10 cellular contexts compared by ENCODE assay signal in the genomic region with DNA sequence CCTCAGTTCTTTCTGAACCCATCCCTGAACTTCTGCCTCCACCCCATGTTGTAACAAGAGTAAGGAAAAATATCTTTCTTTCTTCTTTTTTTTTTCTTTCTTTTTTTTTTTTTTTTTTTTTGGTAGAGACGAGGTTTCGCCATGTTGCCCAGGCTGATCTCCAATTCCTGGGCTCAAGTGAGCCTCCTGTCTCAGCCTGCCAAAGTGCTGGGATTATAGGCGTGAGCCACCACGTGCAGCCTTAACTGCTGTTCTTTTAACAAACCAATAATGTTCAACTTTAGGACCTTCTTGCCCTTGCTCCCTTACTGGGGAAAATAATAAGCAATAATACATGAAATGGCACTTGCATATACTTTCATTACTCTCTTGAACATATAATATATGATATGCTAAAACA. TPM values are rescaled to one million over a fixed set of nuclear protein-coding genes. Genes with fewer than 3 reads are reported as not detected.
DNase-seq lines count a peak whose midpoint lies in the region; ATAC-seq and TF ChIP-seq lines count a peak whose summit lies in the region.
"Had no signal": no experiment of that assay in that cellular context is flagged by ENCODE, and none has a peak within 500 bp of the region (broad histone marks: within the 10 kb centered on the region; RNA-seq: fewer than 3 reads in every experiment).

No MANE protein-coding gene starts in this region.

- no peak for TF ChIP-seq POLR2A in sigmoid colon (IDR thresholded peaks at IDR 0.05)
- TF ChIP-seq POLR2A in body of pancreas (IDR thresholded peaks at IDR 0.05): no peak

- H3K27ac ChIP-seq in HL-60 (replicated peaks) (peak overlapping the region; percentile 66), sigmoid colon (no peak overlapping the region), body of pancreas (no peak overlapping the region)

- intact Hi-C loops in sigmoid colon (cut with DNase I): no loop called here
- intact Hi-C loops in body of pancreas (cut with DNase I): no loop called here

- peaks cover 96% of the 10 kb centered on the region for H3K4me1 Mint-ChIP-seq in stimulated activated naive CD8-positive, alpha-beta T cell treated with anti-CD3 and anti-CD28 coated beads, Interleukin-15, Interleukin-2, amounts not matched to agents 100 ng/mL and 50 ng/mL, for 24 hours (ENCODE audit: low read depth)
- H3K4me1 Mint-ChIP-seq in brain: peaks cover 36% of the 10 kb centered on the region

- no peaks in the 10 kb centered on the region for H3K9me3 ChIP-seq in sigmoid colon
- H3K9me3 ChIP-seq in body of pancreas: no peaks in the 10 kb centered on the region
- H3K9me3 ChIP-seq: left lung had no signal

- no peak overlapping the region for H3K4me3 ChIP-seq in HL-60 (replicated peaks; ENCODE audit: insufficient read depth, low read length)
- H3K4me3 ChIP-seq in sigmoid colon: no peak overlapping the region
- no peak overlapping the region for H3K4me3 ChIP-seq in body of pancreas
- H3K4me3 ChIP-seq: left lung had no signal

- H3K36me3 Mint-ChIP-seq in stimulated activated naive CD8-positive, alpha-beta T cell treated with anti-CD3 and anti-CD28 coated beads, Interleukin-15, Interleukin-2, amounts not matched to agents 100 ng/mL and 50 ng/mL, for 24 hours (ENCODE audit: low read depth): peaks cover 55% of the 10 kb centered on the region
- H3K36me3 Mint-ChIP-seq in brain: peaks cover 4% of the 10 kb centered on the region

- H3K27me3 ChIP-seq in HL-60 (ENCODE audit: insufficient read depth, poor library complexity, severe bottlenecking) (no peaks in the 10 kb centered on the region), sigmoid colon (no peaks in the 10 kb centered on the region), body of pancreas (no peaks in the 10 kb centered on the region)
- H3K27me3 ChIP-seq: left lung had no signal

- no peaks in the 10 kb centered on the region for H3K9me3 Mint-ChIP-seq in stimulated activated naive CD8-positive, alpha-beta T cell treated with anti-CD3 and anti-CD28 coated beads, Interleukin-15, Interleukin-2, amounts not matched to agents 100 ng/mL and 50 ng/mL, for 24 hours
- H3K9me3 Mint-ChIP-seq in brain: no peaks in the 10 kb centered on the region

- H3K36me3 ChIP-seq in sigmoid colon (peaks cover 0 to 1% (median 0%) of the 10 kb centered on the region in 4 donors), body of pancreas (replicated peaks in 1 of 2; ENCODE audit: insufficient read depth in 1 of 2, low read depth in 2 of 2) (no peaks in the 10 kb centered on the region)
- H3K36me3 ChIP-seq: left lung had no signal

- 88 to 93% methylated on average over 4 of the region's 4 CpGs for WGBS in sigmoid colon, 2 donors
- WGBS in body of pancreas, 2 donors: 89 to 100% methylated on average over 4 of the region's 4 CpGs

- TF ChIP-seq CTCF in HL-60 (IDR thresholded peaks at IDR 0.05; ENCODE audit: insufficient read depth, low read length): no peak
- TF ChIP-seq CTCF in brain (conservative IDR thresholded peaks at IDR 0.05): no peak
- no peak for TF ChIP-seq CTCF in sigmoid colon (IDR thresholded peaks at IDR 0.05)
- no peak for TF ChIP-seq CTCF in body of pancreas (IDR thresholded peaks at IDR 0.05)

- ATAC-seq in stimulated activated naive CD8-positive, alpha-beta T cell treated with anti-CD3 and anti-CD28 coated beads, Interleukin-15, Interleukin-2, amounts not matched to agents 100 U/mL and 50 U/mL, for 24 hours: no peak
- ATAC-seq in HG02885 (IDR thresholded peaks at IDR 0.05; ENCODE audit: poor library complexity, unreplicated experiment): no peak
- ATAC-seq in body of pancreas: no peak

- TF ChIP-seq EP300 in sigmoid colon (IDR thresholded peaks at IDR 0.05): no peak

- peaks cover 0 to 34% (median 20%) of the 10 kb centered on the region in 4 donors for H3K4me1 ChIP-seq in sigmoid colon
- peaks cover 9% of the 10 kb centered on the region for H3K4me1 ChIP-seq in body of pancreas

- no peaks in the 10 kb centered on the region for H3K27me3 Mint-ChIP-seq in stimulated activated naive CD8-positive, alpha-beta T cell treated with anti-CD3 and anti-CD28 coated beads, Interleukin-15, Interleukin-2, amounts not matched to agents 100 ng/mL and 50 ng/mL, for 24 hours
- no peaks in the 10 kb centered on the region for H3K27me3 Mint-ChIP-seq in brain

- peak overlapping the region; percentile 67 for H3K4me3 Mint-ChIP-seq in stimulated activated naive CD8-positive, alpha-beta T cell treated with anti-CD3 and anti-CD28 coated beads, Interleukin-15, Interleukin-2, amounts not matched to agents 100 ng/mL and 50 ng/mL, for 24 hours
- no peak overlapping the region for H3K4me3 Mint-ChIP-seq in brain

- H3K27ac Mint-ChIP-seq in stimulated activated naive CD8-positive, alpha-beta T cell treated with anti-CD3 and anti-CD28 coated beads, Interleukin-15, Interleukin-2, amounts not matched to agents 100 ng/mL and 50 ng/mL, for 24 hours: peak overlapping the region; percentile 96
- H3K27ac Mint-ChIP-seq in brain: peak overlapping the region in 3 of 5 experiments; percentile 59 to 69 (median 68)

- no peak for DNase-seq in stimulated activated naive CD8-positive, alpha-beta T cell treated with anti-CD3 and anti-CD28 coated beads, Interleukin-15, Interleukin-2, amounts not matched to agents 100 U/mL and 50 U/mL, for 24 hours
- DNase-seq in HL-60 (ENCODE audit: low read depth in 1 of 2, low spot score in 1 of 2) (no peak), sigmoid colon (no peak), amniotic stem cell (lab: John Stamatoyannopoulos, UW) (no peak), body of pancreas (no peak)
- DNase-seq: left lung, NCI-H2081 treated with DMSO at 0.1 percent for 48 hours had no signal

RNA-seq across cellular contexts. Expression of gene GPR183, which starts 19.7 kb away (rescaled TPM):
- polyA plus RNA-seq in brain (ENCODE audit: insufficient read depth, low read depth, low replicate concordance): 0.95 TPM
- 10 to 100 TPM; 30.9 to 36.4 (median 33.2) TPM for total RNA-seq in sigmoid colon
- polyA plus RNA-seq in sigmoid colon: 10 to 100 TPM in 2 of 3 donors, 1 to 10 TPM in 1; 4.8 to 20.2 (median 10.4) TPM
- total RNA-seq in body of pancreas: 1 to 10 TPM in 1 of 2 donors, not detected in 1; 3.6 TPM

RNA-seq across cellular contexts. Expression of gene GPR18, which starts 29.4 kb away (rescaled TPM):
- polyA plus RNA-seq in brain (ENCODE audit: insufficient read depth, low read depth, low replicate concordance): not detected
- total RNA-seq in sigmoid colon: under 1 TPM in 1 of 4 donors, not detected in 3; 0.83 TPM
- 1 to 10 TPM in 1 of 3 donors, not detected in 2; 7.5 TPM for polyA plus RNA-seq in sigmoid colon
- not detected for total RNA-seq in body of pancreas

Comparison
In these comparisons a context has a peak if more than half of its experiments do, and no peak if none do; other contexts are left out.
1. RNA of gene GPR183, which starts 19.7 kb away (total RNA-seq): 30.9 to 36.4 TPM in sigmoid colon; 3.6 TPM in body of pancreas; every median in the first group is over 4 times any median in the second.